In the genomic region with DNA sequence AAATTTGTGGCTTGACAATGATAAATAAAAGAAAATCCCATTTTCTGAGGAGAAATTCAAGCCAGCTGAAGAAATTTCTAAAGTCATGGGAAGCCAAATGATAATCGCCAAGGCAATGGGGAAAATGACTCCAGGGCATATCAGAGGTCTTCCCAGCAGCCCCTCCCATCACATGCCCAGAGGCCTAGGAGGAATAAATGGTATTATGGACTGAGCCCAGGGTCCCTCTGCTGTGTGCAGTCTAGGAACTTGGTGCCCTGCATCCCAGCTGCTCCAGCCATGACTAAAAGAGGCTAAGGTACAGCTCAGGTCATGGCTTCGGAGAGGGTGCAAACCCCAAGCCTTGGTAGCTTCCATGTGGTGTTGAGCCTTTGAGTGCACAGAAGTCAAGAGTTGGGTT, we compare ENCODE assay signal across 11 cellular contexts. TPM values are rescaled to one million over a fixed set of nuclear protein-coding genes. Genes with fewer than 3 reads are reported as not detected.
"Had no signal": no experiment of that assay in that cellular context is flagged by ENCODE, and none has a peak within 500 bp of the region (broad histone marks: within the 10 kb centered on the region; RNA-seq: fewer than 3 reads in every experiment).

No MANE protein-coding gene starts in this region.

- H3K4me1 Mint-ChIP-seq: GM23338, IgD-negative memory B cell had no signal

- H3K4me3 Mint-ChIP-seq: GM23338, H9, HFFc6, IgD-negative memory B cell had no signal

- H3K27ac Mint-ChIP-seq: GM23338, H9, HFFc6, IgD-negative memory B cell had no signal

- DNase-seq: H9, HCEC 1CT, HFFc6, KBM-7 had no signal

- H3K27ac ChIP-seq: HL-60 had no signal

- H3K4me2 ChIP-seq: GM23338 had no signal

- FAIRE-seq: H1, H54, HepG2 had no signal

- H2AFZ ChIP-seq: GM23338 had no signal

- H3K4me3 ChIP-seq: GM23338 had no signal

RNA-seq across cellular contexts. Expression of a gene that starts 4.4 kb away (rescaled TPM):
- total RNA-seq: GM23338, H1, H9, HepG2, HFFc6, HT1080 had no signal
- polyA plus RNA-seq: GM23338, H1, HepG2 had no signal

RNA-seq across cellular contexts. Expression of a gene that starts 23.3 kb away (rescaled TPM):
- total RNA-seq: GM23338, H1, H9, HepG2, HFFc6, HT1080 had no signal
- polyA plus RNA-seq: GM23338, H1, HepG2, IgD-negative memory B cell had no signal

RNA-seq across cellular contexts. Expression of a gene that starts 34.8 kb away (rescaled TPM):
- total RNA-seq: GM23338, H1, H9, HepG2 had no signal
- polyA plus RNA-seq: GM23338, H1, HepG2, IgD-negative memory B cell had no signal

RNA-seq across cellular contexts. Expression of a gene that starts 43.4 kb away (rescaled TPM):
- total RNA-seq: GM23338, HepG2, HFFc6, HT1080 had no signal
- polyA plus RNA-seq: GM23338, HepG2, IgD-negative memory B cell had no signal

RNA-seq across cellular contexts. Expression of a gene that starts 54.9 kb away (rescaled TPM):
- total RNA-seq: GM23338, H1, H9, HepG2, HFFc6, HT1080 had no signal
- polyA plus RNA-seq: GM23338, H1, HepG2, IgD-negative memory B cell had no signal
